Comparison of ENCODE assay signal across 8 cellular contexts in the genomic region with DNA sequence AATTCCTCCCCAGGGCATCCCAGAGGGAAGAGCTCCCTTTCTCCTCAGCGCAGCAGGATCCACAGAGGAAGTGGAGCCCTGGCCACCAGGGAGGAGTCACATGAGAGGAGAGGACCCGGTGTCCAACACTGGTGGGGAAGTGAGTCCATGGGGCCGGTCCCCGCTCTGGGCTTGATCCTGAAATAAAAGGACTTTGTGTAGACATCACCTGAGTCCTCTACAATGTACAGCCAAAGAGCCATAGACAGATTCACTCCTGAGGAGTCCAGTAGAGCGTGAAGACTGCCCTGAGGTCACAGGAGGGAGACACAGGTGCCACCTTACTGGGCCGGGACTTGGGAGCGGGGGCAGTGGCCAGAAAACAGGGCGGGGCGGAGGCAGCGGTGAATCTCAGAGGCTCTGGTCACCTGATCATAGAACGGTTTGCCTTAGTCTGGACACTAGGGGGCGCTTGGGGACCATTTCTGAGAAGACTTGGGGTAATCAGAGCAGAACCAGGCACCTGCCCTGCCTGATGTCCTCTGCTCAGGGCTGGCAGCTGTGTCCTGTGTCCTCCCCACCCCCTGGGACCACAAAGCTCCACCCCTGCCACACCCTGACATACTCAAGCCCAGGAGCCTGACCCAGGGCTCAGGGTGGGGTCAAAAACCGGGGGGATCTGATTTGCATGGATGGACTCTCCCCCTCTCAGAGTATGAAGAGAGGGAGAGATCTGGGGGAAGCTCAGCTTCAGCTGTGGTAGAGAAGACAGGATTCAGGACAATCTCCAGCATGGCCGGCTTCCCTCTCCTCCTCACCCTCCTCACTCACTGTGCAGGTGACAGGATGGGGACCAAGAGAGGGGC.
DNase-seq lines count a peak whose midpoint lies in the region; ATAC-seq and TF ChIP-seq lines count a peak whose summit lies in the region.

No MANE protein-coding gene starts in this region.

- no peaks in the 10 kb centered on the region for H3K9me3 ChIP-seq in BLaER1

- peak overlapping the region; percentile 86 for H3K27ac ChIP-seq in BLaER1

- H3K4me1 ChIP-seq in BLaER1 = peaks cover 58% of the 10 kb centered on the region

- H3K4me1 Mint-ChIP-seq in natural killer cell = peaks cover 5 to 6% of the 10 kb centered on the region in 2 donors

- TF ChIP-seq CTCF in natural killer cell (IDR thresholded peaks at IDR 0.05) = peak; percentile 58

- no peak overlapping the region for H3K4me3 Mint-ChIP-seq in natural killer cell

- H3K9ac ChIP-seq in BLaER1 = peak overlapping the region; percentile 65; the same call in 1 of the 2 replicates

- peak overlapping the region; percentile 61 for H3K4me2 ChIP-seq in BLaER1

- no peak overlapping the region for H3K27ac Mint-ChIP-seq in natural killer cell

- H3K27me3 Mint-ChIP-seq in natural killer cell (ENCODE audit: low read depth in 2 of 2) = peaks cover 31 to 43% of the 10 kb centered on the region in 2 donors

- intact Hi-C loops in natural killer cell (cut with micrococcal nuclease) = no loop called here

- no peaks in the 10 kb centered on the region for H3K9me3 Mint-ChIP-seq in natural killer cell

- H3K27me3 ChIP-seq in BLaER1 = no peaks in the 10 kb centered on the region

- H3K36me3 Mint-ChIP-seq in natural killer cell = no peaks in the 10 kb centered on the region

- no peaks in the 10 kb centered on the region for H3K36me3 ChIP-seq in BLaER1

- H4K20me1 ChIP-seq in BLaER1 = no peaks in the 10 kb centered on the region

- ATAC-seq in GM19324 (IDR thresholded peaks at IDR 0.05; ENCODE audit: low FRiP score, unreplicated experiment) (peak; percentile 61), esophagus mucosa (peak; percentile 92), natural killer cell (peak; percentile 70 to 87 (median 83))

- no peak overlapping the region for H3K4me3 ChIP-seq in BLaER1

- DNase-seq in HuH-7 (ENCODE audit: low spot score) = peak; percentile 82
- peak; percentile 79 for DNase-seq in NOMO-1 treated with DMSO at 0.1 percent for 48 hours (lab: John Stamatoyannopoulos, UW; ENCODE audit: unreplicated experiment)
- peak; percentile 14 for DNase-seq in activated CD8-positive, alpha-beta memory T cell treated with anti-CD3 and anti-CD28 coated beads, Interleukin-2, amount 50 U/mL, for 1 hour (ENCODE audit: extremely low read depth)
- peak; percentile 55 for DNase-seq in natural killer cell
- DNase-seq in stimulated activated naive CD4-positive, alpha-beta T cell treated with Interleukin-2 at 50 U/mL for 16 hours (lab: John Stamatoyannopoulos, UW) = peak; percentile 51

Comparison
In these comparisons a context has a peak if more than half of its experiments do, and no peak if none do; other contexts are left out.
1. DNase-seq: peak in every context shown above with its lines; median percentile 82 in HuH-7; 79 in NOMO-1 treated with DMSO at 0.1 percent for 48 hours; 55 in natural killer cell; 51 in stimulated activated naive CD4-positive, alpha-beta T cell treated with Interleukin-2 at 50 U/mL for 16 hours; 14 in activated CD8-positive, alpha-beta memory T cell treated with anti-CD3 and anti-CD28 coated beads, Interleukin-2, amount 50 U/mL, for 1 hour.